Comparison of ENCODE assay signal across 9 cellular contexts in the genomic region with DNA sequence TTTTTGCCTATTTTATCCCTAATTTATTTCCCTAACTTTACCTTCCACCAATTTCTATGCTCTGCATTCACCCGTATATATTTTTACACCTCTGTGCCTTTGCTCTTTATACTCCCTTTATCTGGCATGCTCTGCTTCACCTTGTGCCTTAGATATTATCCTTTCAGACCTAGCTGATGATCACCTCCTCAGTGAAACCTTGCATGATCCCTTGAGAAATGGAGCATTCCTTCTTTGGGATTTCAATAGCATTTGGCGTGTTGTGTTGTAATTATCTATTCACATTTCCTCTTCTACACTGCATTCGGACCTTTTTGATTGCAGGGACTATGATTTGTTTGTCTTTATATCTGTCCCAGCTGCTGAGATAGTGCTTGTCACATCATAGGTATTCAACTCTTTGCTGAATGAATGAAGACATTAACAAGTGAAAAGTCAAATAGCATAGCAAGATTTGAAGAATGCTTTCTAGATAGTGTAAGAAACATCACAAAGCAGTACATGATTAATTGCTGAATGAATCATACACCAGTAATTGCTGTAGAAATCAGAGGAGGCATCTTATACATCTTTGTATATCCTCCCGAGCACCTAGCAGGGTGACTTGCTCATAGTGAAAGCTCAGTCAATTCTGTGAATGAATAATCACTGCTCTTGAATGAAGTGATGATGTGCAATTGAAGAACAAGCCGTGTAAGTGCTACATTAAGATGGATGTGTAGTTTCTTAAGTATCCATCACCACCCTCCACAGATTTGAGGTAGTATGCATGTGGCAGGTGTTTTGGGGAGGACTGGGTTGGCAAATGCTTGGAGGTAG. TPM values are rescaled to one million over a fixed set of nuclear protein-coding genes. Genes with fewer than 3 reads are reported as not detected.
DNase-seq lines count a peak whose midpoint lies in the region; ATAC-seq and TF ChIP-seq lines count a peak whose summit lies in the region.
"Had no signal": no experiment of that assay in that cellular context is flagged by ENCODE, and none has a peak within 500 bp of the region (broad histone marks: within the 10 kb centered on the region; RNA-seq: fewer than 3 reads in every experiment).

No MANE protein-coding gene starts in this region.

- no peak overlapping the region for H3K4me3 ChIP-seq in Loucy (ENCODE audit: low read length, poor library complexity, severe bottlenecking)

- peak; percentile 46 for ATAC-seq in GM19351 (IDR thresholded peaks at IDR 0.05; ENCODE audit: unreplicated experiment)
- ATAC-seq in HG03159 (IDR thresholded peaks at IDR 0.05; ENCODE audit: unreplicated experiment) = no peak
- ATAC-seq in esophagus mucosa = no peak

- H3K9me2 ChIP-seq in Loucy (replicated peaks; ENCODE audit: low read depth, low read length) = no peaks in the 10 kb centered on the region

- H3K79me2 ChIP-seq in Loucy (ENCODE audit: insufficient read depth, low read length) = peaks cover 29% of the 10 kb centered on the region

- peaks cover 27% of the 10 kb centered on the region for H4K20me1 ChIP-seq in Loucy (ENCODE audit: insufficient read depth, low read length, poor library complexity, severe bottlenecking)

- H3K4me2 ChIP-seq in Loucy (ENCODE audit: low read depth, low read length, poor library complexity, severe bottlenecking) = peak overlapping the region; percentile 93

- no peak overlapping the region for H2AFZ ChIP-seq in Loucy (ENCODE audit: low read length)

- H3K27me3 ChIP-seq in Loucy (ENCODE audit: insufficient read depth, low read length, poor library complexity, severe bottlenecking) = no peaks in the 10 kb centered on the region

- no peak overlapping the region for H3K9ac ChIP-seq in Loucy (ENCODE audit: low read depth, low read length, poor library complexity, severe bottlenecking)

- no peaks in the 10 kb centered on the region for H3F3A ChIP-seq in Loucy (ENCODE audit: low read depth)

- DNase-seq in Daoy (ENCODE audit: low read depth) (peak; percentile 18), kidney tubule cell (ENCODE audit: low spot score) (peak; percentile 88), epidermal melanocyte (ENCODE audit: insufficient read length, low spot score) (no peak), Kasumi-1 (lab: John Stamatoyannopoulos, UW) (no peak)
- DNase-seq: islet precursor cell had no signal

- peaks cover 28% of the 10 kb centered on the region for H3K4me1 ChIP-seq in Loucy (ENCODE audit: insufficient read depth, low read length, poor library complexity, severe bottlenecking)

- no peaks in the 10 kb centered on the region for H3K9me3 ChIP-seq in Loucy (ENCODE audit: insufficient read depth, low read depth, low read length)

- H3K36me3 ChIP-seq in Loucy (ENCODE audit: insufficient read depth, low read length) = peaks cover 9% of the 10 kb centered on the region; the same call in 1 of the 2 replicates

- no peak for TF ChIP-seq CTCF in Loucy (conservative IDR thresholded peaks at IDR 0.05; ENCODE audit: low read length)

RNA-seq across cellular contexts. Expression of gene TM9SF3, which starts 2.0 kb away (rescaled TPM):
- total RNA-seq in Daoy (2014; rRNA removed; shearing (Covaris generic)) = 74.1 and 107 TPM in 2 replicates
- total RNA-seq in esophagus mucosa = 60.7 TPM

Comparison
In these comparisons a context has a peak if more than half of its experiments do, and no peak if none do; other contexts are left out.
1. DNase-seq: peak in Daoy (single experiment) and kidney tubule cell (single experiment); none in epidermal melanocyte (single experiment) and Kasumi-1 (0 of 2).